Comparison of ENCODE assay signal across 13 cellular contexts in the genomic region with DNA sequence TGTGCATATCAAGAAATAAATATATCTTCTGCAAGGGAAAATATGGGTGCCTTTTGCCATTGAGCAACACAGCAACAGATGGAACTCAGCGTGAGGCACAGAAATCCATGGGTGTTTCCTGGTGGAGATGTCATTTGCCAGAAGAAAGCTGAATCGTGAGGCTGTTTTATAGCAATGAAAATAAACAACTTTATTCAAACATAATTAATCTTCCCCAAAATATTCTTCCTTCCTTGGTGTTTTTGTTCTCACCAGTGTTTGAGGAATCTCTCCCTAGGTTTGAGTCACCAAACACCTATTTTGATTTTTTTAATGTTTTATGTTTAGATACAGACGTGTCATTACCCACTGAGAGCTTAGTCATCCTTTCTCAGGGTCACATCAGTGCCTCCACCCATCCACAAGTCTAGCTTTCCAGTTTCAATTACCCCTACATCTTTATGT.
DNase-seq lines count a peak whose midpoint lies in the region; ATAC-seq and TF ChIP-seq lines count a peak whose summit lies in the region.
"Had no signal": no experiment of that assay in that cellular context is flagged by ENCODE, and none has a peak within 500 bp of the region (broad histone marks: within the 10 kb centered on the region; RNA-seq: fewer than 3 reads in every experiment).

No MANE protein-coding gene starts in this region.

- POLR2A ChIA-PET in HEK293T (lab: Yijun Ruan, JAX) = no interaction called here

- CTCF ChIA-PET in HEK293T (lab: Yijun Ruan, JAX) = no interaction called here

- no peaks in the 10 kb centered on the region for H3K9me3 ChIP-seq in upper lobe of right lung

- no peaks in the 10 kb centered on the region for H3K36me3 ChIP-seq in upper lobe of right lung

- no peaks in the 10 kb centered on the region for H3K27me3 ChIP-seq in upper lobe of right lung

- DNase-seq in Right ventricle myocardium superior = no peak
- DNase-seq in cardiac septum (ENCODE audit: low spot score) = no peak
- DNase-seq in RPMI7951 (ENCODE audit: low read depth) = peak; percentile 59
- peak; percentile 88 for DNase-seq in fibroblast of villous mesenchyme (ENCODE audit: low read depth)
- no peak for DNase-seq in upper lobe of right lung
- no peak for DNase-seq in NCI-H446 (lab: John Stamatoyannopoulos, UW)
- no peak for DNase-seq in HEK293T (ENCODE audit: extremely low spot score)
- DNase-seq in SIG-M5 treated with dmso at 0.1 percent for 504 hours (lab: John Stamatoyannopoulos, UW; ENCODE audit: unreplicated experiment) = no peak
- DNase-seq: activated CD4-positive, alpha-beta T cell treated with anti-CD3 and anti-CD28 coated beads, Interleukin-2, amount 50 U/mL, for 1 hour; kidney; NCI-H187 treated with DMSO at 0.1 percent for 48 hours; occipital lobe had no signal

- peak; percentile 27 for ATAC-seq in Right ventricle myocardium superior (ENCODE audit: poor library complexity)
- ATAC-seq in upper lobe of right lung = no peak
- ATAC-seq: activated naive CD4-positive, alpha-beta T cell treated with anti-CD3 and anti-CD28 coated beads, Interleukin-2, amount 50 U/mL, for 72 hours had no signal

- H3K4me3 ChIP-seq in fibroblast of villous mesenchyme (ENCODE audit: low read depth, low read length) = no peak overlapping the region
- no peak overlapping the region for H3K4me3 ChIP-seq in upper lobe of right lung

- TF ChIP-seq CTCF in fibroblast of villous mesenchyme (IDR thresholded peaks at IDR 0.05; ENCODE audit: insufficient read depth, low read depth, low read length) (no peak), upper lobe of right lung (IDR thresholded peaks at IDR 0.05) (no peak)

- peaks cover 13% of the 10 kb centered on the region for H3K4me1 ChIP-seq in upper lobe of right lung

- H3K27ac ChIP-seq in upper lobe of right lung = peak overlapping the region; percentile 28

- intact Hi-C loops in Right ventricle myocardium superior (cut with DNase I) = no loop called here
- intact Hi-C loops in cardiac septum (cut with DNase I) = loop anchor here (10.0 kb wide), 1 partner anchor 143 kb away; no protein-coding TSS in a partner anchor
- intact Hi-C loops in upper lobe of right lung (cut with DNase I) = no loop called here

TF ChIP-seq in HEK293T, 16 proteins besides CTCF, POLR2A, EP300 and RAD21:
- TF ChIP-seq ELF4 (IDR thresholded peaks at IDR 0.05) = no peak
- no peak for TF ChIP-seq HDGF (IDR thresholded peaks at IDR 0.05; ENCODE audit: borderline replicate concordance)
- TF ChIP-seq PKNOX1 (IDR thresholded peaks at IDR 0.05) = no peak
TF ChIP-seq in HEK293T: peak in this region for 0.

Comparison
In these comparisons a context has a peak if more than half of its experiments do, and no peak if none do; other contexts are left out.
1. DNase-seq: peak in RPMI7951 (single experiment) and fibroblast of villous mesenchyme (single experiment); none in Right ventricle myocardium superior (single experiment), cardiac septum (single experiment), upper lobe of right lung (single experiment), NCI-H446 (0 of 2), HEK293T (single experiment) and SIG-M5 treated with dmso at 0.1 percent for 504 hours (single experiment).